In genomic region chr2:102460467-102460866, GRCh38 we compare ENCODE assay signal across 24 cellular contexts. TPM values are rescaled to one million over a fixed set of nuclear protein-coding genes. Genes with fewer than 3 reads are reported as not detected.
"Had no signal": no experiment of that assay in that cellular context is flagged by ENCODE, and none has a peak within 500 bp of the region (broad histone marks: within the 10 kb centered on the region; RNA-seq: fewer than 3 reads in every experiment).

No MANE protein-coding gene starts in this region.

- DNase-seq: activated CD4-positive, alpha-beta memory T cell treated with anti-CD3 and anti-CD28 coated beads for 36 hours; activated CD4-positive, alpha-beta T cell treated with anti-CD3 and anti-CD28 coated beads for 48 hours; activated CD4-positive, CD25-positive, alpha-beta regulatory T cell treated with anti-CD3 and anti-CD28 coated beads, Interleukin-2, amount 50 U/mL, for 72 hours; activated CD8-positive, alpha-beta memory T cell treated with anti-CD3 and anti-CD28 coated beads for 24 hours; activated effector memory CD4-positive, alpha-beta T cell treated with anti-CD3 and anti-CD28 coated beads, Interleukin-2, amount 50 U/mL, for 16 hours; activated naive CD4-positive, alpha-beta T cell treated with anti-CD3 and anti-CD28 coated beads for 36 hours; activated T-cell treated with anti-CD3 and anti-CD28 coated beads, Interleukin-2, amount 50 U/mL, for 4 hours; anterior cingulate cortex; central memory CD4-positive, alpha-beta T cell; Karpas-422; NCI-H1092; NCI-H1417 treated with DMSO at 0.1 percent for 48 hours; NCI-H1694; NCI-H2029; NCI-H2107; NCI-H345; NCI-H510A; NCI-H526 treated with DMSO at 0.1 percent for 48 hours; NCI-H82; SIG-M5; T-helper 17 cell; T-helper 9 cell had no signal

- ATAC-seq: activated T-cell treated with anti-CD3 and anti-CD28 coated beads, Interleukin-2, amount 50 U/mL, for 4 hours; T-helper 17 cell; WTC11 had no signal

RNA-seq across cellular contexts. Expression of gene SLC9A4, which starts 12.6 kb away (rescaled TPM):
- total RNA-seq: RPMI7951 had no signal

RNA-seq across cellular contexts. Expression of gene IL18RAP, which starts 37.5 kb away (rescaled TPM):
- total RNA-seq: RPMI7951, WTC11 had no signal
